1 cellular context compared by ENCODE assay signal in genomic region chr19:38339001-38339400, GRCh38. TPM values are rescaled to one million over a fixed set of nuclear protein-coding genes. Genes with fewer than 3 reads are reported as not detected.
"Had no signal": no experiment of that assay in that cellular context is flagged by ENCODE, and none has a peak within 500 bp of the region (broad histone marks: within the 10 kb centered on the region; RNA-seq: fewer than 3 reads in every experiment).

No MANE protein-coding gene starts in this region.

RNA-seq across cellular contexts. Expression of gene C19orf33, which starts 35.0 kb away (rescaled TPM):
- total RNA-seq: skeletal muscle tissue had no signal
